Comparison of ENCODE assay signal across 8 cellular contexts in genomic region chr1:154869351-154870116, GRCh38. TPM values are rescaled to one million over a fixed set of nuclear protein-coding genes. Genes with fewer than 3 reads are reported as not detected.
DNase-seq lines count a peak whose midpoint lies in the region; ATAC-seq and TF ChIP-seq lines count a peak whose summit lies in the region.

No MANE protein-coding gene starts in this region.

- H3K23ac ChIP-seq in trophoblast cell (ENCODE audit: low read length): no peak overlapping the region

- no peak for TF ChIP-seq CTCF in esophagus squamous epithelium (IDR thresholded peaks at IDR 0.05)

- no peak overlapping the region for H4K8ac ChIP-seq in trophoblast cell (ENCODE audit: low read depth, low read length)

- no peak overlapping the region for H2BK120ac ChIP-seq in trophoblast cell (ENCODE audit: insufficient read depth, low read length, poor library complexity)

- TF ChIP-seq POLR2A in esophagus squamous epithelium (IDR thresholded peaks at IDR 0.05): no peak

- H4K91ac ChIP-seq in trophoblast cell (ENCODE audit: low read depth, low read length): no peak overlapping the region

- DNase-seq in ELR (ENCODE audit: low read depth): peak; percentile 68
- peak; percentile 34 for DNase-seq in NCI-H2196 treated with DMSO at 0.1 percent for 48 hours (lab: John Stamatoyannopoulos, UW; ENCODE audit: unreplicated experiment)
- DNase-seq in esophagus squamous epithelium (lab: John Stamatoyannopoulos, UW): no peak
- no peak for DNase-seq in trophoblast cell
- DNase-seq in activated CD4-positive, CD25-positive, alpha-beta regulatory T cell treated with anti-CD3 and anti-CD28 coated beads, Interleukin-2, amount 50 U/mL, for 72 hours: no peak
- DNase-seq in stimulated activated CD4-positive, alpha-beta T cell treated with anti-CD3 and anti-CD28 coated beads, Interleukin-1b, Interleukin-23, amount 100 ng/mL, for 48 hours: no peak

- no peak overlapping the region for H3K18ac ChIP-seq in trophoblast cell (ENCODE audit: low read length)

- intact Hi-C loops in esophagus squamous epithelium (cut with DNase I): loop anchor here (10.0 kb wide), 1 partner anchor 305 kb away; the partner anchor contains the start of gene CHRNB2

- H3K79me1 ChIP-seq in trophoblast cell (ENCODE audit: low read length): no peaks in the 10 kb centered on the region

- no peak overlapping the region for H3K9ac ChIP-seq in trophoblast cell (ENCODE audit: low read length)

- H3K27ac ChIP-seq in esophagus squamous epithelium (peak overlapping the region in 2 of 4 donors; percentile 44 to 60), trophoblast cell (ENCODE audit: low read depth, low read length) (no peak overlapping the region)

- H3K14ac ChIP-seq in trophoblast cell (ENCODE audit: low read length): no peak overlapping the region

- H3K9me3 ChIP-seq in esophagus squamous epithelium: no peaks in the 10 kb centered on the region
- peaks cover 2% of the 10 kb centered on the region for H3K9me3 ChIP-seq in trophoblast cell (ENCODE audit: insufficient read depth, low read depth, low read length)

- no peak overlapping the region for H2BK12ac ChIP-seq in trophoblast cell (ENCODE audit: low read length)

- peaks cover 0 to 49% (median 3%) of the 10 kb centered on the region in 4 donors for H3K27me3 ChIP-seq in esophagus squamous epithelium
- H3K27me3 ChIP-seq in trophoblast cell (ENCODE audit: insufficient read depth, low read length): peaks cover 4% of the 10 kb centered on the region

- no peak overlapping the region for H2AK5ac ChIP-seq in trophoblast cell (ENCODE audit: low read length)

- H3K4me1 ChIP-seq in esophagus squamous epithelium (peaks cover 15 to 42% (median 28%) of the 10 kb centered on the region in 3 donors), trophoblast cell (ENCODE audit: control insufficient read depth in 1 of 2, insufficient read depth in 2 of 2, low read length in 2 of 2) (peaks cover 2% of the 10 kb centered on the region in 2 experiments)

- H2AFZ ChIP-seq in trophoblast cell (ENCODE audit: insufficient read depth, low read length, poor library complexity): no peak overlapping the region

- H3K36me3 ChIP-seq in esophagus squamous epithelium (no peaks in the 10 kb centered on the region), trophoblast cell (ENCODE audit: control insufficient read depth in 1 of 2, insufficient read depth in 2 of 2, low read length in 2 of 2) (no peaks in the 10 kb centered on the region)

- peak overlapping the region; percentile 14 for H3K4me2 ChIP-seq in trophoblast cell (ENCODE audit: low read length)

- no peak overlapping the region for H2BK5ac ChIP-seq in trophoblast cell (ENCODE audit: low read depth, low read length, poor library complexity)

- H3K4me3 ChIP-seq in esophagus squamous epithelium (peak overlapping the region; percentile 2 to 49 (median 39)), trophoblast cell (ENCODE audit: low read depth, low read length) (no peak overlapping the region)

- H3K79me2 ChIP-seq in trophoblast cell (ENCODE audit: control insufficient read depth, insufficient read depth, low read length, poor library complexity): no peaks in the 10 kb centered on the region

- no peak for ATAC-seq in HG03378 (IDR thresholded peaks at IDR 0.05; ENCODE audit: unreplicated experiment)
- no peak for ATAC-seq in HG03025 (IDR thresholded peaks at IDR 0.05; ENCODE audit: low FRiP score, unreplicated experiment)

- H3K4ac ChIP-seq in trophoblast cell (ENCODE audit: low read depth, low read length): no peak overlapping the region

- WGBS in esophagus squamous epithelium, 2 donors: 44% methylated on average over 8 to 18 of the region's 26 CpGs
- WGBS in trophoblast cell (ENCODE audit: extremely low coverage, insufficient coverage, insufficient read length): no CpG with 5 or more reads among the region's 26 CpGs

- H4K12ac ChIP-seq in trophoblast cell (ENCODE audit: low read depth, low read length): no peak overlapping the region

RNA-seq across cellular contexts. Expression of gene KCNN3, which starts 0.5 kb away (rescaled TPM):
- 1 to 10 TPM in 1 of 4 donors, under 1 TPM in 3; 0.08 to 1.7 (median 0.50) TPM for total RNA-seq in esophagus squamous epithelium
- 0.06 and 0.08 TPM in 2 replicates for polyA plus RNA-seq in trophoblast cell (2013)

Comparison
In these comparisons a context has a peak if more than half of its experiments do, and no peak if none do; other contexts are left out.
1. DNase-seq: peak in ELR (single experiment) and NCI-H2196 treated with DMSO at 0.1 percent for 48 hours (single experiment); none in esophagus squamous epithelium (single experiment), trophoblast cell (0 of 2), activated CD4-positive, CD25-positive, alpha-beta regulatory T cell treated with anti-CD3 and anti-CD28 coated beads, Interleukin-2, amount 50 U/mL, for 72 hours (single experiment) and stimulated activated CD4-positive, alpha-beta T cell treated with anti-CD3 and anti-CD28 coated beads, Interleukin-1b, Interleukin-23, amount 100 ng/mL, for 48 hours (single experiment).